ENCODE assay signal across 10 cellular contexts in genomic region chr1:26700711-26701110, GRCh38. TPM values are rescaled to one million over a fixed set of nuclear protein-coding genes. Genes with fewer than 3 reads are reported as not detected.
DNase-seq lines count a peak whose midpoint lies in the region; ATAC-seq and TF ChIP-seq lines count a peak whose summit lies in the region.
"Had no signal": no experiment of that assay in that cellular context is flagged by ENCODE, and none has a peak within 500 bp of the region (broad histone marks: within the 10 kb centered on the region; RNA-seq: fewer than 3 reads in every experiment).

No MANE protein-coding gene starts in this region.

- no peak overlapping the region for H2BK20ac ChIP-seq in H9 (ENCODE audit: low read depth, low read length, poor library complexity, severe bottlenecking)

- no peak overlapping the region for H3K4me2 ChIP-seq in H9 (ENCODE audit: insufficient read depth, insufficient read length, low read length)

- peaks cover 78% of the 10 kb centered on the region for H3K79me2 ChIP-seq in H9 (ENCODE audit: insufficient read depth, low read length)

- TF ChIP-seq CTCF in A673 (conservative IDR thresholded peaks at IDR 0.05; ENCODE audit: low read depth, low read length) (no peak), H9 (conservative IDR thresholded peaks at IDR 0.05) (no peak), WI38 (IDR thresholded peaks at IDR 0.05; ENCODE audit: low read depth, low read length) (no peak), ovary (IDR thresholded peaks at IDR 0.05) (no peak)

- intact Hi-C loops in A673 (cut with micrococcal nuclease; ENCODE audit: unreplicated experiment) = no loop called here
- intact Hi-C loops in ovary (cut with DNase I) = no loop called here

- no peaks in the 10 kb centered on the region for H3K36me3 ChIP-seq in A673 (ENCODE audit: insufficient read depth, low read length, poor library complexity, severe bottlenecking)
- H3K36me3 ChIP-seq in ovary = no peaks in the 10 kb centered on the region

- H2AFZ ChIP-seq in H9 (ENCODE audit: low read length) = no peak overlapping the region

- H2BK15ac ChIP-seq in H9 (ENCODE audit: low read depth, low read length) = no peak overlapping the region

- no peak overlapping the region for H3K56ac ChIP-seq in H9 (ENCODE audit: insufficient read length, low read depth, low read length)

- H3K23me2 ChIP-seq in H9 (ENCODE audit: insufficient read length, low read depth, low read length, poor library complexity, severe bottlenecking) = peaks cover 7% of the 10 kb centered on the region

- no peak overlapping the region for H3K4ac ChIP-seq in H9 (ENCODE audit: low read depth, low read length)

- H3T11ph ChIP-seq in H9 (ENCODE audit: low read length) = no peak overlapping the region

- peak overlapping the region; percentile 30 to 55; a peak in 4 of 5 replicates for H3K4me3 Mint-ChIP-seq in H9
- H3K4me3 Mint-ChIP-seq: activated naive CD8-positive, alpha-beta T cell had no signal

- H4K91ac ChIP-seq in H9 (ENCODE audit: insufficient read length, low read depth, low read length) = no peak overlapping the region

- no peak overlapping the region for H2BK120ac ChIP-seq in H9 (ENCODE audit: low read depth, low read length, poor library complexity, severe bottlenecking)

- no peak overlapping the region for H4K5ac ChIP-seq in H9 (ENCODE audit: insufficient read length, low read depth, low read length)

- H2BK12ac ChIP-seq in H9 (ENCODE audit: insufficient read length, low read depth, low read length) = no peak overlapping the region

- H3K27ac ChIP-seq in A673 (ENCODE audit: low read depth, low read length, poor library complexity, severe bottlenecking) (no peak overlapping the region), H9 (ENCODE audit: insufficient read length, low read depth, low read length) (no peak overlapping the region), ovary (no peak overlapping the region)

- H3K18ac ChIP-seq in H9 (ENCODE audit: insufficient read length, low read depth, low read length) = no peak overlapping the region

- POLR2A ChIA-PET in A673 (lab: Charles Lee; ENCODE audit: low non-redundant PET) = no interaction called here

- no peaks in the 10 kb centered on the region for H3K9me3 Mint-ChIP-seq in H9

- H2BK5ac ChIP-seq in H9 (ENCODE audit: insufficient read length, low read length) = no peak overlapping the region

- no peak for TF ChIP-seq EP300 in ovary (IDR thresholded peaks at IDR 0.05)

- no peaks in the 10 kb centered on the region for H4K20me1 ChIP-seq in H9 (ENCODE audit: control insufficient read depth, insufficient read depth, insufficient read length)

- no peak overlapping the region for H4K8ac ChIP-seq in H9 (replicated peaks; ENCODE audit: insufficient read length, low read depth, low read length)

- no peak overlapping the region for H3K14ac ChIP-seq in H9 (ENCODE audit: insufficient read depth, low read length)

- H3K4me1 ChIP-seq in A673 (ENCODE audit: insufficient read depth, low read length, poor library complexity, severe bottlenecking) (peaks cover 61% of the 10 kb centered on the region), H9 (ENCODE audit: insufficient read depth, low read length) (peaks cover 16% of the 10 kb centered on the region), ovary (ENCODE audit: insufficient read depth) (peaks cover 28% of the 10 kb centered on the region)

- ATAC-seq in HG03439 (IDR thresholded peaks at IDR 0.05; ENCODE audit: unreplicated experiment) = no peak

- H2AK5ac ChIP-seq in H9 (ENCODE audit: insufficient read length, low read length) = no peak overlapping the region

- no peaks in the 10 kb centered on the region for H3K9me3 ChIP-seq in A673 (ENCODE audit: low read depth, low read length, poor library complexity, severe bottlenecking)
- H3K9me3 ChIP-seq in H9 (ENCODE audit: control insufficient read depth, low read depth, low read length) = no peaks in the 10 kb centered on the region
- no peaks in the 10 kb centered on the region for H3K9me3 ChIP-seq in ovary

- H3K79me1 ChIP-seq in H9 (ENCODE audit: insufficient read depth, low read depth, low read length, poor library complexity, severe bottlenecking) = no peaks in the 10 kb centered on the region

- peaks cover 0 to 7% (median 4%) of the 10 kb centered on the region in 3 experiments; a peak in 3 of 7 replicates for H3K36me3 Mint-ChIP-seq in H9 (ENCODE audit: insufficient read depth in 1 of 3, low read depth in 3 of 3)

- H3K4me1 Mint-ChIP-seq in H9 = peaks cover 14 to 17% of the 10 kb centered on the region in 2 experiments

- DNase-seq in A673 (ENCODE audit: low spot score) (no peak), H9 (no peak), left kidney (ENCODE audit: low read depth, low spot score) (peak; percentile 45), NCI-H345 treated with DMSO at 0.1 percent for 48 hours (lab: John Stamatoyannopoulos, UW; ENCODE audit: unreplicated experiment) (no peak), NCI-H524 (lab: John Stamatoyannopoulos, UW) (no peak), ovary (no peak)
- DNase-seq: nucleus accumbens had no signal

- no peaks in the 10 kb centered on the region for H3K27me3 Mint-ChIP-seq in H9 (ENCODE audit: low read depth)
- H3K27me3 Mint-ChIP-seq: activated naive CD8-positive, alpha-beta T cell had no signal

- peak overlapping the region; percentile 84 for H3K4me3 ChIP-seq in A673 (ENCODE audit: low read depth, low read length, poor library complexity, severe bottlenecking)
- peak overlapping the region; percentile 13; the same call in 1 of the 2 replicates for H3K4me3 ChIP-seq in WI38 (ENCODE audit: low read depth, low read length)
- H3K4me3 ChIP-seq in ovary = no peak overlapping the region

- no TSS peak for BruUV-seq in A673 (replicated peaks; lab: Mats Ljungman, UMichigan)

- H3K27me3 ChIP-seq in A673 (replicated peaks; ENCODE audit: insufficient read depth, low read depth, low read length, poor library complexity) (no peaks in the 10 kb centered on the region), H9 (ENCODE audit: insufficient read depth, low read length) (no peaks in the 10 kb centered on the region), ovary (no peaks in the 10 kb centered on the region)

- no peak overlapping the region for H3K23ac ChIP-seq in H9 (ENCODE audit: insufficient read length, low read depth, low read length)

- CTCF ChIA-PET in A673 (lab: Charles Lee) = interaction anchor here (0.6 kb wide), 1 partner anchor 64 kb away, joined by 3 read pairs; no protein-coding TSS in a partner anchor

- TF ChIP-seq POLR2A in ovary (IDR thresholded peaks at IDR 0.05) = no peak

- peak overlapping the region; percentile 12 to 69 (median 66); a peak in 3 of 7 replicates for H3K27ac Mint-ChIP-seq in H9
- H3K27ac Mint-ChIP-seq: activated naive CD8-positive, alpha-beta T cell had no signal

- H3K9ac ChIP-seq in H9 (ENCODE audit: extremely low read depth, insufficient read length, low read length) = no peak overlapping the region

RNA-seq across cellular contexts. Expression of gene ARID1A, which starts 4.9 kb away (rescaled TPM):
- 120 and 123 TPM in 2 replicates for total RNA-seq in A673 (2021)
- total RNA-seq in H9 (2021) = 133 and 147 TPM in 2 replicates
- 100 to 1,000 TPM in 1 of 7 donors, 10 to 100 TPM in 6; 28.5 to 102 (median 77.5) TPM for total RNA-seq in ovary
- polyA plus RNA-seq in ovary = 10 to 100 TPM; 27.6 to 40.1 TPM
